In genomic region chr17:40094874-40095273, GRCh38 we compare ENCODE assay signal across 15 cellular contexts. TPM values are rescaled to one million over a fixed set of nuclear protein-coding genes. Genes with fewer than 3 reads are reported as not detected.
DNase-seq lines count a peak whose midpoint lies in the region; ATAC-seq, FAIRE-seq and TF ChIP-seq lines count a peak whose summit lies in the region.
"Had no signal": no experiment of that assay in that cellular context is flagged by ENCODE, and none has a peak within 500 bp of the region (broad histone marks: within the 10 kb centered on the region; RNA-seq: fewer than 3 reads in every experiment).

No MANE protein-coding gene starts in this region.

- H3K9me3 Mint-ChIP-seq in effector memory CD8-positive, alpha-beta T cell: no peaks in the 10 kb centered on the region

- H3K4me1 Mint-ChIP-seq in effector memory CD8-positive, alpha-beta T cell (ENCODE audit: low read depth in 2 of 2): peaks cover 54 to 59% of the 10 kb centered on the region in 2 donors

- intact Hi-C loops in HepG2 (cut with micrococcal nuclease; ENCODE audit: unreplicated experiment) (no loop called here), right lobe of liver (cut with DNase I) (no loop called here), prostate gland (cut with DNase I) (loop anchor here (5.0 kb wide), 1 partner anchor 33 kb away; the partner anchor contains the start of gene THRA)

- no peak for DNase-seq in HepG2 (ENCODE audit: low spot score)
- DNase-seq in right lobe of liver: no peak
- no peak for DNase-seq in effector memory CD8-positive, alpha-beta T cell
- DNase-seq in prostate gland (ENCODE audit: low spot score): no peak
- DNase-seq in osteoblast (ENCODE audit: insufficient read length, low spot score, missing footprints): no peak
- DNase-seq in NCI-H446 treated with DMSO at 0.1 percent for 48 hours (lab: John Stamatoyannopoulos, UW): no peak
- no peak for DNase-seq in GM13977 (ENCODE audit: low spot score)
- no peak for DNase-seq in NOMO-1 (lab: John Stamatoyannopoulos, UW; ENCODE audit: unreplicated experiment in 2 of 2)
- DNase-seq: activated T-cell treated with anti-CD3 and anti-CD28 coated beads for 4 hours, AML-193, islet precursor cell, NCI-H2171 treated with DMSO at 0.1 percent for 48 hours had no signal

- H3K27me3 ChIP-seq in HepG2 (ENCODE audit: control insufficient read depth in 1 of 2, insufficient read depth in 2 of 2, low read length in 2 of 2): no peaks in the 10 kb centered on the region; a peak in 1 of 5 replicates
- H3K27me3 ChIP-seq in right lobe of liver: no peaks in the 10 kb centered on the region
- H3K27me3 ChIP-seq in prostate gland (replicated peaks; ENCODE audit: insufficient read depth): no peaks in the 10 kb centered on the region
- no peaks in the 10 kb centered on the region for H3K27me3 ChIP-seq in osteoblast (ENCODE audit: insufficient read depth, low read length)
- H3K27me3 ChIP-seq: pancreas had no signal

- H3K36me3 Mint-ChIP-seq in effector memory CD8-positive, alpha-beta T cell (ENCODE audit: insufficient read depth): peaks cover 93% of the 10 kb centered on the region

- in situ Hi-C loops in HepG2 (cut with HindIII; ENCODE audit: extremely low pct_ligation_motif_present, low pct_unique_long_range_greater_than_20kb) (no loop called here), GM13977 (cut with MboI; ENCODE audit: low pct_unique_long_range_greater_than_20kb, low sequenced_read_pairs, unreplicated experiment) (no loop called here)

- no peak for FAIRE-seq in HepG2 (lab: Jason Lieb, UNC)
- FAIRE-seq: bronchial epithelial cell, G401.6, pancreas had no signal

- no peak for TF ChIP-seq CTCF in HepG2 (CRISPR knock-in tag; IDR thresholded peaks at IDR 0.05)
- TF ChIP-seq CTCF in right lobe of liver (IDR thresholded peaks at IDR 0.05): no peak
- TF ChIP-seq CTCF in prostate gland (IDR thresholded peaks at IDR 0.05): no peak
- no peak for TF ChIP-seq CTCF in osteoblast (IDR thresholded peaks at IDR 0.05; ENCODE audit: extremely low read depth, low read depth, low read length)
- TF ChIP-seq CTCF in GM13977 (IDR thresholded peaks at IDR 0.05; ENCODE audit: extremely low read depth, insufficient read depth, missing control alignments): no peak

- POLR2A ChIA-PET in HepG2 (lab: Yijun Ruan, JAX): interaction anchor here (2.9 kb wide), 1 partner anchor 17 kb away, joined by 18 read pairs; no protein-coding TSS in a partner anchor

- TF ChIP-seq POLR2A in HepG2 (IDR thresholded peaks at IDR 0.05; ENCODE audit: insufficient read depth in 1 of 2, low read depth in 2 of 2, low read length in 2 of 2) (no peak), right lobe of liver (IDR thresholded peaks at IDR 0.05) (no peak), prostate gland (IDR thresholded peaks at IDR 0.05) (no peak)

- no peak overlapping the region for H2AFZ ChIP-seq in HepG2 (ENCODE audit: low read length)
- H2AFZ ChIP-seq in osteoblast (ENCODE audit: low read length): no peak overlapping the region

- H3K27ac Mint-ChIP-seq in effector memory CD8-positive, alpha-beta T cell: peak overlapping the region; percentile 96 to 99

- H3K27me3 Mint-ChIP-seq in effector memory CD8-positive, alpha-beta T cell: no peaks in the 10 kb centered on the region

- ATAC-seq in HepG2 (no peak), right lobe of liver (no peak)
- ATAC-seq in effector memory CD8-positive, alpha-beta T cell (replicated peaks): no peak
- ATAC-seq: pancreas had no signal

- CTCF ChIA-PET in HepG2 (lab: Yijun Ruan, JAX; ENCODE audit: low intra/inter-chr PET ratio, low total read pairs): no interaction called here

- TF ChIP-seq EP300 in HepG2 (IDR thresholded peaks at IDR 0.05; ENCODE audit: low read depth in 2 of 2, low read length in 2 of 2) (no peak), HepG2 (CRISPR knock-in tag; IDR thresholded peaks at IDR 0.05; ENCODE audit: borderline replicate concordance) (no peak)

- no peak overlapping the region for H3K27ac ChIP-seq in HepG2 (ENCODE audit: extremely low read length, insufficient read depth, low read length)
- no peak overlapping the region for H3K27ac ChIP-seq in right lobe of liver
- H3K27ac ChIP-seq in prostate gland: peak overlapping the region; percentile 88 to 95
- no peak overlapping the region for H3K27ac ChIP-seq in osteoblast (ENCODE audit: low read depth, low read length)

- H3K4me2 ChIP-seq in HepG2 (ENCODE audit: low read depth, low read length) (no peak overlapping the region), osteoblast (ENCODE audit: insufficient read depth, low read length) (no peak overlapping the region)

- H3K79me2 ChIP-seq in HepG2 (ENCODE audit: insufficient read depth, low read length) (peaks cover 15% of the 10 kb centered on the region), osteoblast (ENCODE audit: insufficient read depth, low read length) (peaks cover 24% of the 10 kb centered on the region)

- BruUV-seq in HepG2 (replicated peaks; lab: Mats Ljungman, UMichigan): no TSS peak

- no peak overlapping the region for H3K9ac ChIP-seq in HepG2 (ENCODE audit: insufficient read depth, low read depth, low read length)

- no peak for TF ChIP-seq RAD21 in HepG2 (CRISPR knock-in tag; IDR thresholded peaks at IDR 0.05)

- H4K20me1 ChIP-seq in HepG2 (ENCODE audit: insufficient read depth, low read length) (no peaks in the 10 kb centered on the region), osteoblast (ENCODE audit: insufficient read depth, low read length) (peaks cover 4% of the 10 kb centered on the region)

- peak overlapping the region; percentile 87 to 89 for H3K4me3 Mint-ChIP-seq in effector memory CD8-positive, alpha-beta T cell

- peaks cover 25 to 49% of the 10 kb centered on the region in 2 experiments for H3K36me3 ChIP-seq in HepG2 (replicated peaks in 1 of 2; ENCODE audit: control insufficient read depth in 1 of 2, insufficient read depth in 2 of 2, low read length in 2 of 2)
- peaks cover 0 to 49% (median 29%) of the 10 kb centered on the region in 4 donors for H3K36me3 ChIP-seq in right lobe of liver
- H3K36me3 ChIP-seq in prostate gland: peaks cover 3 to 20% of the 10 kb centered on the region in 2 donors
- peaks cover 43% of the 10 kb centered on the region for H3K36me3 ChIP-seq in osteoblast (ENCODE audit: insufficient read depth, low read length)

- 97% methylated on average over 14 of the region's 14 CpGs for WGBS in HepG2 (ENCODE audit: low lambda C conversion rate)
- WGBS in right lobe of liver (ENCODE audit: insufficient coverage, low coverage, low lambda C conversion rate, missing lambda C conversion rate): 66% methylated on average over 4 of the region's 14 CpGs
- whole genome bisulfite sequencing in prostate gland: 80% methylated on average over 14 of the region's 14 CpGs

- H3K4me3 ChIP-seq in HepG2 (replicated peaks in 1 of 3; ENCODE audit: insufficient read depth in 1 of 3, low read depth in 2 of 3, low read length in 3 of 3): no peak overlapping the region
- H3K4me3 ChIP-seq in right lobe of liver: no peak overlapping the region
- H3K4me3 ChIP-seq in prostate gland: no peak overlapping the region
- H3K4me3 ChIP-seq in osteoblast (ENCODE audit: insufficient read depth, low read length): no peak overlapping the region
- H3K4me3 ChIP-seq: pancreas had no signal

- H3K4me1 ChIP-seq in HepG2 (ENCODE audit: insufficient read depth, low read length) (peaks cover 26% of the 10 kb centered on the region), right lobe of liver (peaks cover 2 to 40% (median 23%) of the 10 kb centered on the region in 4 donors), prostate gland (replicated peaks) (no peaks in the 10 kb centered on the region), osteoblast (ENCODE audit: insufficient read depth, low read length) (peaks cover 16% of the 10 kb centered on the region)

- H3K9me3 ChIP-seq in HepG2 (ENCODE audit: low read length) (no peaks in the 10 kb centered on the region), right lobe of liver (no peaks in the 10 kb centered on the region), prostate gland (no peaks in the 10 kb centered on the region), osteoblast (ENCODE audit: low read depth, low read length) (no peaks in the 10 kb centered on the region)
- H3K9me3 ChIP-seq: pancreas had no signal

RNA-seq across cellular contexts. Expression of gene NR1D1, which starts 5.5 kb away (rescaled TPM):
- 1.4 and 2.1 TPM in 2 replicates for total RNA-seq in HepG2 (2016; rRNA removed; fragmentation: Illumina TruSeq; extraction: Trizol)
- 0.88 and 1.1 TPM in 2 replicates for total RNA-seq in HepG2 (2016; cell fraction: cytosol; rRNA removed; fragmentation: Illumina TruSeq; extraction: Trizol; ENCODE audit: low read depth)
- total RNA-seq in HepG2 (2016; cell fraction: insoluble cytoplasmic fraction; rRNA removed; fragmentation: Illumina TruSeq; extraction: Trizol): 1.2 and 1.8 TPM in 2 replicates
- total RNA-seq in HepG2 (2016; cell fraction: membrane; rRNA removed; fragmentation: Illumina TruSeq; extraction: Trizol): 2.2 and 2.4 TPM in 2 replicates
- 3.4 and 4.3 TPM in 2 replicates for total RNA-seq in HepG2 (2016; cell fraction: nucleus; rRNA removed; fragmentation: Illumina TruSeq; extraction: Trizol)
- polyA plus RNA-seq in HepG2 (2011; rRNA removed): 2.7 and 3.6 TPM in 2 replicates
- 1.5 and 1.6 TPM in 2 replicates for polyA plus RNA-seq in HepG2 (2011; cell fraction: cytosol; rRNA removed)
- 20.3 and 22.7 TPM in 2 replicates for polyA plus RNA-seq in HepG2 (2011; cell fraction: nucleus; rRNA removed)
- 11.1 and 19.6 TPM in 2 replicates for polyA plus RNA-seq in HepG2 (2012)
- 0.95 and 1.1 TPM in 2 replicates for polyA plus RNA-seq in HepG2 (2016; cell fraction: cytosol; fragmentation: Illumina TruSeq; extraction: Trizol; ENCODE audit: low read depth)
- 3.8 and 5.8 TPM in 2 replicates for polyA plus RNA-seq in HepG2 (2016; cell fraction: insoluble cytoplasmic fraction; fragmentation: Illumina TruSeq; extraction: Trizol; ENCODE audit: low read depth)
- polyA plus RNA-seq in HepG2 (2016; cell fraction: membrane; fragmentation: Illumina TruSeq; extraction: Trizol; ENCODE audit: low read depth): 2.5 and 3.4 TPM in 2 replicates
- polyA plus RNA-seq in HepG2 (2016; cell fraction: nucleus; fragmentation: Illumina TruSeq; extraction: Trizol; ENCODE audit: insufficient read depth, low read depth): 9.5 and 10.0 TPM in 2 replicates
- polyA minus RNA-seq in HepG2 (2011; rRNA and poly(A)+ RNA removed; ENCODE audit: low replicate concordance): 3.3 and 6.7 TPM in 2 replicates
- 4.5 and 6.5 TPM in 2 replicates for polyA minus RNA-seq in HepG2 (2011; cell fraction: cytosol; rRNA and poly(A)+ RNA removed)
- polyA minus RNA-seq in HepG2 (2011; cell fraction: nucleus; rRNA and poly(A)+ RNA removed): 7.6 and 8.1 TPM in 2 replicates
- 10 to 100 TPM in 4 of 6 experiments, 1 to 10 TPM in 2; 6.9 to 29.8 (median 16.0) TPM for total RNA-seq in right lobe of liver
- 10 to 100 TPM; 10.7 to 35.2 TPM for total RNA-seq in prostate gland
- 5.1 and 7.1 TPM in 2 replicates for total RNA-seq in osteoblast

RNA-seq across cellular contexts. Expression of gene MSL1, which starts 26.9 kb away (rescaled TPM):
- total RNA-seq in HepG2 (2016; rRNA removed; fragmentation: Illumina TruSeq; extraction: Trizol): 76.1 and 88.5 TPM in 2 replicates
- 23.3 and 23.6 TPM in 2 replicates for total RNA-seq in HepG2 (2016; cell fraction: cytosol; rRNA removed; fragmentation: Illumina TruSeq; extraction: Trizol; ENCODE audit: low read depth)
- 62.6 and 89.2 TPM in 2 replicates for total RNA-seq in HepG2 (2016; cell fraction: insoluble cytoplasmic fraction; rRNA removed; fragmentation: Illumina TruSeq; extraction: Trizol)
- total RNA-seq in HepG2 (2016; cell fraction: membrane; rRNA removed; fragmentation: Illumina TruSeq; extraction: Trizol): 50.5 and 57.1 TPM in 2 replicates
- total RNA-seq in HepG2 (2016; cell fraction: nucleus; rRNA removed; fragmentation: Illumina TruSeq; extraction: Trizol): 82.0 and 93.0 TPM in 2 replicates
- polyA plus RNA-seq in HepG2 (2011; rRNA removed): 54.6 and 63.8 TPM in 2 replicates
- 19.7 and 28.8 TPM in 2 replicates for polyA plus RNA-seq in HepG2 (2011; cell fraction: cytosol; rRNA removed)
- polyA plus RNA-seq in HepG2 (2011; cell fraction: nucleus; rRNA removed): 90.9 and 114 TPM in 2 replicates
- polyA plus RNA-seq in HepG2 (2012): 89.3 and 98.8 TPM in 2 replicates
- polyA plus RNA-seq in HepG2 (2016; cell fraction: cytosol; fragmentation: Illumina TruSeq; extraction: Trizol; ENCODE audit: low read depth): 10.1 and 10.5 TPM in 2 replicates
- 77.5 and 94.3 TPM in 2 replicates for polyA plus RNA-seq in HepG2 (2016; cell fraction: insoluble cytoplasmic fraction; fragmentation: Illumina TruSeq; extraction: Trizol; ENCODE audit: low read depth)
- 34.7 and 36.6 TPM in 2 replicates for polyA plus RNA-seq in HepG2 (2016; cell fraction: membrane; fragmentation: Illumina TruSeq; extraction: Trizol; ENCODE audit: low read depth)
- polyA plus RNA-seq in HepG2 (2016; cell fraction: nucleus; fragmentation: Illumina TruSeq; extraction: Trizol; ENCODE audit: insufficient read depth, low read depth): 173 TPM in 2 replicates
- polyA minus RNA-seq in HepG2 (2011; rRNA and poly(A)+ RNA removed; ENCODE audit: low replicate concordance): 21.1 and 21.8 TPM in 2 replicates
- 50.3 and 50.4 TPM in 2 replicates for polyA minus RNA-seq in HepG2 (2011; cell fraction: cytosol; rRNA and poly(A)+ RNA removed)
- polyA minus RNA-seq in HepG2 (2011; cell fraction: nucleus; rRNA and poly(A)+ RNA removed): 107 and 131 TPM in 2 replicates
- 10 to 100 TPM; 31.1 to 43.8 (median 36.0) TPM for total RNA-seq in right lobe of liver
- total RNA-seq in prostate gland: 100 to 1,000 TPM in 1 of 2 donors, 10 to 100 TPM in 1; 77.0 to 112 TPM
- total RNA-seq in osteoblast: 53.3 and 60.1 TPM in 2 replicates

RNA-seq across cellular contexts. Expression of gene THRA, which starts 32.1 kb away (rescaled TPM):
- total RNA-seq in HepG2 (2016; rRNA removed; fragmentation: Illumina TruSeq; extraction: Trizol) (9.9 and 10.4 TPM in 2 replicates), right lobe of liver (1 to 10 TPM; 3.7 to 9.4 (median 7.7) TPM), prostate gland (10 to 100 TPM; 35.2 to 79.8 TPM), osteoblast (30.6 and 33.3 TPM in 2 replicates)
- 4.9 and 5.0 TPM in 2 replicates for total RNA-seq in HepG2 (2016; cell fraction: cytosol; rRNA removed; fragmentation: Illumina TruSeq; extraction: Trizol; ENCODE audit: low read depth)
- total RNA-seq in HepG2 (2016; cell fraction: insoluble cytoplasmic fraction; rRNA removed; fragmentation: Illumina TruSeq; extraction: Trizol): 8.1 and 10.9 TPM in 2 replicates
- total RNA-seq in HepG2 (2016; cell fraction: membrane; rRNA removed; fragmentation: Illumina TruSeq; extraction: Trizol): 12.8 TPM in 2 replicates
- 5.9 and 6.8 TPM in 2 replicates for total RNA-seq in HepG2 (2016; cell fraction: nucleus; rRNA removed; fragmentation: Illumina TruSeq; extraction: Trizol)
- polyA plus RNA-seq in HepG2 (2011; rRNA removed): 8.0 and 8.6 TPM in 2 replicates
- 7.7 and 8.0 TPM in 2 replicates for polyA plus RNA-seq in HepG2 (2011; cell fraction: cytosol; rRNA removed)
- 12.1 and 13.6 TPM in 2 replicates for polyA plus RNA-seq in HepG2 (2011; cell fraction: nucleus; rRNA removed)
- polyA plus RNA-seq in HepG2 (2012): 11.6 and 15.5 TPM in 2 replicates
- 4.3 TPM in 2 replicates for polyA plus RNA-seq in HepG2 (2016; cell fraction: cytosol; fragmentation: Illumina TruSeq; extraction: Trizol; ENCODE audit: low read depth)
- 8.0 and 12.4 TPM in 2 replicates for polyA plus RNA-seq in HepG2 (2016; cell fraction: insoluble cytoplasmic fraction; fragmentation: Illumina TruSeq; extraction: Trizol; ENCODE audit: low read depth)
- 9.9 and 10.7 TPM in 2 replicates for polyA plus RNA-seq in HepG2 (2016; cell fraction: membrane; fragmentation: Illumina TruSeq; extraction: Trizol; ENCODE audit: low read depth)
- 11.5 and 12.3 TPM in 2 replicates for polyA plus RNA-seq in HepG2 (2016; cell fraction: nucleus; fragmentation: Illumina TruSeq; extraction: Trizol; ENCODE audit: insufficient read depth, low read depth)
- 14.3 and 17.9 TPM in 2 replicates for polyA minus RNA-seq in HepG2 (2011; rRNA and poly(A)+ RNA removed; ENCODE audit: low replicate concordance)
- 5.3 and 7.4 TPM in 2 replicates for polyA minus RNA-seq in HepG2 (2011; cell fraction: cytosol; rRNA and poly(A)+ RNA removed)
- 7.2 and 7.5 TPM in 2 replicates for polyA minus RNA-seq in HepG2 (2011; cell fraction: nucleus; rRNA and poly(A)+ RNA removed)

RNA-seq across cellular contexts. Expression of gene MED24, which starts 40.7 kb away (rescaled TPM):
- total RNA-seq in HepG2 (2016; rRNA removed; fragmentation: Illumina TruSeq; extraction: Trizol): 51.1 and 66.5 TPM in 2 replicates
- 14.5 and 17.6 TPM in 2 replicates for total RNA-seq in HepG2 (2016; cell fraction: cytosol; rRNA removed; fragmentation: Illumina TruSeq; extraction: Trizol; ENCODE audit: low read depth)
- 50.7 and 65.1 TPM in 2 replicates for total RNA-seq in HepG2 (2016; cell fraction: insoluble cytoplasmic fraction; rRNA removed; fragmentation: Illumina TruSeq; extraction: Trizol)
- 26.0 and 27.2 TPM in 2 replicates for total RNA-seq in HepG2 (2016; cell fraction: membrane; rRNA removed; fragmentation: Illumina TruSeq; extraction: Trizol)
- total RNA-seq in HepG2 (2016; cell fraction: nucleus; rRNA removed; fragmentation: Illumina TruSeq; extraction: Trizol): 65.1 and 70.6 TPM in 2 replicates
- polyA plus RNA-seq in HepG2 (2011; rRNA removed): 67.7 and 78.0 TPM in 2 replicates
- 28.7 and 32.2 TPM in 2 replicates for polyA plus RNA-seq in HepG2 (2011; cell fraction: cytosol; rRNA removed)
- 613 and 896 TPM in 2 replicates for polyA plus RNA-seq in HepG2 (2011; cell fraction: nucleus; rRNA removed)
- polyA plus RNA-seq in HepG2 (2012): 70.6 and 74.6 TPM in 2 replicates
- 9.7 and 12.0 TPM in 2 replicates for polyA plus RNA-seq in HepG2 (2016; cell fraction: cytosol; fragmentation: Illumina TruSeq; extraction: Trizol; ENCODE audit: low read depth)
- polyA plus RNA-seq in HepG2 (2016; cell fraction: insoluble cytoplasmic fraction; fragmentation: Illumina TruSeq; extraction: Trizol; ENCODE audit: low read depth): 46.8 and 59.5 TPM in 2 replicates
- 20.4 and 23.8 TPM in 2 replicates for polyA plus RNA-seq in HepG2 (2016; cell fraction: membrane; fragmentation: Illumina TruSeq; extraction: Trizol; ENCODE audit: low read depth)
- 182 and 188 TPM in 2 replicates for polyA plus RNA-seq in HepG2 (2016; cell fraction: nucleus; fragmentation: Illumina TruSeq; extraction: Trizol; ENCODE audit: insufficient read depth, low read depth)
- 133 and 240 TPM in 2 replicates for polyA minus RNA-seq in HepG2 (2011; rRNA and poly(A)+ RNA removed; ENCODE audit: low replicate concordance)
- polyA minus RNA-seq in HepG2 (2011; cell fraction: cytosol; rRNA and poly(A)+ RNA removed): 49.1 and 58.4 TPM in 2 replicates
- polyA minus RNA-seq in HepG2 (2011; cell fraction: nucleus; rRNA and poly(A)+ RNA removed): 159 and 161 TPM in 2 replicates
- total RNA-seq in right lobe of liver: 10 to 100 TPM; 29.0 to 38.2 (median 35.9) TPM
- 100 to 1,000 TPM in 1 of 2 donors, 10 to 100 TPM in 1; 55.2 to 167 TPM for total RNA-seq in prostate gland
- 33.6 and 36.6 TPM in 2 replicates for total RNA-seq in osteoblast

RNA-seq across cellular contexts. Expression of gene CASC3, which starts 45.5 kb away (rescaled TPM):
- total RNA-seq in HepG2 (2016; rRNA removed; fragmentation: Illumina TruSeq; extraction: Trizol) (29.6 and 30.8 TPM in 2 replicates), right lobe of liver (10 to 100 TPM; 19.6 to 31.5 (median 25.9) TPM), prostate gland (10 to 100 TPM; 59.8 to 94.3 TPM), osteoblast (40.7 and 45.2 TPM in 2 replicates)
- total RNA-seq in HepG2 (2016; cell fraction: cytosol; rRNA removed; fragmentation: Illumina TruSeq; extraction: Trizol; ENCODE audit: low read depth): 27.8 and 32.3 TPM in 2 replicates
- total RNA-seq in HepG2 (2016; cell fraction: insoluble cytoplasmic fraction; rRNA removed; fragmentation: Illumina TruSeq; extraction: Trizol): 26.4 and 32.2 TPM in 2 replicates
- 28.8 and 30.1 TPM in 2 replicates for total RNA-seq in HepG2 (2016; cell fraction: membrane; rRNA removed; fragmentation: Illumina TruSeq; extraction: Trizol)
- total RNA-seq in HepG2 (2016; cell fraction: nucleus; rRNA removed; fragmentation: Illumina TruSeq; extraction: Trizol): 30.8 and 38.1 TPM in 2 replicates
- polyA plus RNA-seq in HepG2 (2011; rRNA removed): 60.9 and 62.9 TPM in 2 replicates
- polyA plus RNA-seq in HepG2 (2011; cell fraction: cytosol; rRNA removed): 25.1 and 35.9 TPM in 2 replicates
- 142 and 152 TPM in 2 replicates for polyA plus RNA-seq in HepG2 (2011; cell fraction: nucleus; rRNA removed)
- 70.7 and 76.1 TPM in 2 replicates for polyA plus RNA-seq in HepG2 (2012)
- polyA plus RNA-seq in HepG2 (2016; cell fraction: cytosol; fragmentation: Illumina TruSeq; extraction: Trizol; ENCODE audit: low read depth): 5.4 and 6.1 TPM in 2 replicates
- 32.0 and 41.3 TPM in 2 replicates for polyA plus RNA-seq in HepG2 (2016; cell fraction: insoluble cytoplasmic fraction; fragmentation: Illumina TruSeq; extraction: Trizol; ENCODE audit: low read depth)
- polyA plus RNA-seq in HepG2 (2016; cell fraction: membrane; fragmentation: Illumina TruSeq; extraction: Trizol; ENCODE audit: low read depth): 18.7 and 20.0 TPM in 2 replicates
- polyA plus RNA-seq in HepG2 (2016; cell fraction: nucleus; fragmentation: Illumina TruSeq; extraction: Trizol; ENCODE audit: insufficient read depth, low read depth): 74.6 and 84.0 TPM in 2 replicates
- polyA minus RNA-seq in HepG2 (2011; rRNA and poly(A)+ RNA removed; ENCODE audit: low replicate concordance): 60.8 and 70.8 TPM in 2 replicates
- polyA minus RNA-seq in HepG2 (2011; cell fraction: cytosol; rRNA and poly(A)+ RNA removed): 20.8 and 24.8 TPM in 2 replicates
- polyA minus RNA-seq in HepG2 (2011; cell fraction: nucleus; rRNA and poly(A)+ RNA removed): 59.5 and 60.8 TPM in 2 replicates

Comparison
In these comparisons a context has a peak if more than half of its experiments do, and no peak if none do; other contexts are left out.
1. H3K27ac ChIP-seq: peak in prostate gland (2 of 2); none in HepG2 (single experiment), right lobe of liver (0 of 3) and osteoblast (single experiment).